In genomic region chr6:156599977-156600647, GRCh38 we compare ENCODE assay signal across 1 cellular context.
TF ChIP-seq lines count a peak whose summit lies in the region.

No MANE protein-coding gene starts in this region.

TF ChIP-seq in HepG2, 621 proteins besides CTCF, POLR2A, EP300 and RAD21 (continued from another document):
- TF ChIP-seq HMGXB3 (CRISPR knock-in tag; IDR thresholded peaks at IDR 0.05; ENCODE audit: borderline replicate concordance) (no peak), SNRNP70 (IDR thresholded peaks at IDR 0.05; ENCODE audit: low read depth, low read length) (no peak), PCBP2 (optimal IDR thresholded peaks at IDR 0.05; ENCODE audit: low read depth, low read length, poor library complexity, severe bottlenecking) (no peak), ZNF34 (CRISPR knock-in tag; IDR thresholded peaks at IDR 0.05; ENCODE audit: borderline replicate concordance) (no peak)
